ENCODE assay signal across 25 cellular contexts in the genomic region with DNA sequence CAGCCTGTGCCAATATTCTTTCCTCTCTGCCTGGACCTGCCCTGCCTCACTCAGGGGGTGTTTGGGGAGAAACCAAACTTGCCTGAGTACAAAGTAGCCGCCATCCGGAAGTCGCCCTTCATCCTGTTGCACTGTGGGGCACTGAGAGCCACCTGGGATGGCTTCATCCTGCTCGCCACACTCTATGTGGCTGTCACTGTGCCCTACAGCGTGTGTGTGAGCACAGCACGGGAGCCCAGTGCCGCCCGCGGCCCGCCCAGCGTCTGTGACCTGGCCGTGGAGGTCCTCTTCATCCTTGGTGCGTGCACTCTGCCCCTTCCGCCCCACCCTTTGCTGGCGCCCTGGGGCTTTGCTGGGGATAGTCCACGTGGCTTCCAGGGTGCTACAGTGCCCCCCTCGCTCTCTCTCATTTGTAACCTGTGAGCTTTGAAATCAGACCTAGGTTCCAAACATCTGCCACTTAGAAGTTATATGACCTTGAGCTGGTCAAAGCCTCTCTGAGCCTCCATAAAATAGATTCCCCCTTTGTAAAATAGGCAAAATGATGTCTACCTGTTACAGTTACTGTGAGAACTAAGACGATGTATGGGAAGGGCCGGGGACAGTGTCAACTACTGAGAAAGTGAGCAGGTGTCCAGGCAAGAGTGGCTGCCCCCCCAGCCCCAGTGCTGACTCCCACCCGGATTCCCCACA. TPM values are rescaled to one million over a fixed set of nuclear protein-coding genes. Genes with fewer than 3 reads are reported as not detected.
DNase-seq lines count a peak whose midpoint lies in the region; ATAC-seq and TF ChIP-seq lines count a peak whose summit lies in the region.
"Had no signal": no experiment of that assay in that cellular context is flagged by ENCODE, and none has a peak within 500 bp of the region (broad histone marks: within the 10 kb centered on the region; RNA-seq: fewer than 3 reads in every experiment).

No MANE protein-coding gene starts in this region.

- CTCF ChIA-PET in SK-N-SH (lab: Yijun Ruan, JAX) (interaction anchor here (0.9 to 2.7 kb wide), 4 partner anchors 9 to 196 kb away, joined by 3 to 13 read pairs (median 4); partner anchors contain the start of gene DNAJC22), Caco-2 (lab: Charles Lee) (interaction anchor here (0.6 to 2.0 kb wide), 2 partner anchors 196 to 244 kb away, joined by 4 to 6 read pairs; no protein-coding TSS in a partner anchor)

- no peak overlapping the region for H3K27ac Mint-ChIP-seq in endodermal cell
- H3K27ac Mint-ChIP-seq in naive thymus-derived CD8-positive, alpha-beta T cell, result peak overlapping the region in 8 of 10 donors; percentile 55 to 83 (median 74)
- H3K27ac Mint-ChIP-seq in Caco-2 (ENCODE audit: unreplicated experiment), result no peak overlapping the region
- H3K27ac Mint-ChIP-seq: activated naive CD8-positive, alpha-beta T cell; type B pancreatic cell had no signal

- H3K4me3 Mint-ChIP-seq in endodermal cell, result no peak overlapping the region
- peak overlapping the region in 5 of 10 donors; percentile 22 to 45 (median 30) for H3K4me3 Mint-ChIP-seq in naive thymus-derived CD8-positive, alpha-beta T cell
- no peak overlapping the region for H3K4me3 Mint-ChIP-seq in Caco-2 (ENCODE audit: unreplicated experiment)
- H3K4me3 Mint-ChIP-seq: activated naive CD8-positive, alpha-beta T cell; type B pancreatic cell had no signal

- H2AFZ ChIP-seq in SK-N-SH (ENCODE audit: low read depth), result no peak overlapping the region

- H3K4me3 ChIP-seq in SK-N-SH (ENCODE audit: low read depth in 2 of 2, low read length in 1 of 2), result no peak overlapping the region
- H3K4me3 ChIP-seq in endodermal cell (ENCODE audit: low read length), result no peak overlapping the region
- H3K4me3 ChIP-seq in Caco-2 (ENCODE audit: low read depth, low read length), result no peak overlapping the region
- H3K4me3 ChIP-seq in transverse colon, result no peak overlapping the region
- H3K4me3 ChIP-seq: prostate gland, SJCRH30 had no signal

- in situ Hi-C loops in transverse colon (cut with MboI; ENCODE audit: low pct_ligation_motif_present in 1 of 4, low pct_unique_long_range_greater_than_20kb in 1 of 4, low sequenced_read_pairs in 3 of 4), result no loop called here

- no peak for TF ChIP-seq POLR2A in transverse colon (IDR thresholded peaks at IDR 0.05)

- H3K9ac ChIP-seq in SK-N-SH (no peak overlapping the region), endodermal cell (ENCODE audit: extremely low read depth, low read length, poor library complexity, severe bottlenecking) (no peak overlapping the region)

- no peaks in the 10 kb centered on the region for H3K9me2 ChIP-seq in SK-N-SH

- no peak for TF ChIP-seq RAD21 in SK-N-SH (IDR thresholded peaks at IDR 0.05; ENCODE audit: low read length)

- ATAC-seq in SK-N-SH treated with all-trans-retinoic acid at 6 μM for 48 hours, result no peak
- ATAC-seq in naive thymus-derived CD8-positive, alpha-beta T cell, result no peak
- ATAC-seq: Panc1 had no signal

- peaks cover 96% of the 10 kb centered on the region for H3K27me3 Mint-ChIP-seq in endodermal cell (ENCODE audit: insufficient read depth)
- peaks cover 0 to 5% (median 0%) of the 10 kb centered on the region in 5 donors for H3K27me3 Mint-ChIP-seq in naive thymus-derived CD8-positive, alpha-beta T cell
- peaks cover 4% of the 10 kb centered on the region for H3K27me3 Mint-ChIP-seq in Caco-2 (ENCODE audit: insufficient read depth, unreplicated experiment)
- H3K27me3 Mint-ChIP-seq: activated naive CD8-positive, alpha-beta T cell had no signal

- no TSS peak for BruUV-seq in Caco-2 (replicated peaks; lab: Mats Ljungman, UMichigan)

- no peaks in the 10 kb centered on the region for H3K9me3 ChIP-seq in SK-N-SH
- no peaks in the 10 kb centered on the region for H3K9me3 ChIP-seq in endodermal cell (ENCODE audit: control insufficient read depth, low read length)
- H3K9me3 ChIP-seq in Caco-2, result no peaks in the 10 kb centered on the region; the same call in 1 of the 2 replicates
- no peaks in the 10 kb centered on the region for H3K9me3 ChIP-seq in transverse colon
- H3K9me3 ChIP-seq: prostate gland, SJCRH30 had no signal

- POLR2A ChIA-PET in SK-N-SH (lab: Yijun Ruan, JAX) (interaction anchor here (1.2 kb wide), 1 partner anchor 11 kb away, joined by 3 read pairs; no protein-coding TSS in a partner anchor), Caco-2 (lab: Charles Lee) (no interaction called here)
- POLR2A ChIA-PET in naive thymus-derived CD8-positive, alpha-beta T cell (lab: Charles Lee), result interaction anchor here (0.6 to 0.8 kb wide), 2 partner anchors 12 to 33 kb away, joined by 3 read pairs; no protein-coding TSS in a partner anchor

- TF ChIP-seq EP300 in SK-N-SH (IDR thresholded peaks at IDR 0.05; ENCODE audit: borderline replicate concordance in 1 of 2, low read depth in 1 of 2, low read length in 1 of 2) (no peak), transverse colon (IDR thresholded peaks at IDR 0.05; ENCODE audit: low read depth) (no peak)

- H4K20me1 ChIP-seq in SK-N-SH (ENCODE audit: insufficient read depth), result no peaks in the 10 kb centered on the region

- H3K36me3 ChIP-seq in SK-N-SH (replicated peaks in 1 of 2; ENCODE audit: control insufficient read depth in 1 of 2, insufficient read depth in 2 of 2, low read length in 1 of 2), result no peaks in the 10 kb centered on the region
- H3K36me3 ChIP-seq in endodermal cell (ENCODE audit: control insufficient read depth, insufficient read depth, low read length), result no peaks in the 10 kb centered on the region
- H3K36me3 ChIP-seq in Caco-2 (ENCODE audit: control insufficient read depth, insufficient read depth, low read length), result no peaks in the 10 kb centered on the region
- H3K36me3 ChIP-seq in transverse colon, result no peaks in the 10 kb centered on the region
- H3K36me3 ChIP-seq: prostate gland, SJCRH30 had no signal

- H3K36me3 Mint-ChIP-seq in endodermal cell (ENCODE audit: low read depth) (no peaks in the 10 kb centered on the region), Caco-2 (ENCODE audit: insufficient read depth, unreplicated experiment) (no peaks in the 10 kb centered on the region)
- H3K36me3 Mint-ChIP-seq in naive thymus-derived CD8-positive, alpha-beta T cell, result no peaks in the 10 kb centered on the region
- H3K36me3 Mint-ChIP-seq: activated naive CD8-positive, alpha-beta T cell; type B pancreatic cell had no signal

- intact Hi-C loops in Caco-2 (cut with micrococcal nuclease; ENCODE audit: unreplicated experiment), result no loop called here
- intact Hi-C loops in transverse colon (cut with DNase I; ENCODE audit: low total_unique reads), result no loop called here

- 85% methylated on average over 20 of the region's 20 CpGs for WGBS in SK-N-SH (ENCODE audit: low lambda C conversion rate)
- 81 to 82% methylated on average over 19 to 20 of the region's 20 CpGs for WGBS in endodermal cell (ENCODE audit: insufficient coverage in 1 of 2, insufficient read length in 1 of 2), 2 experiments
- 51 to 60% methylated on average over 1 to 10 of the region's 20 CpGs for WGBS in transverse colon (ENCODE audit: low coverage in 1 of 2), 2 donors

- H3K4me1 Mint-ChIP-seq in endodermal cell (peaks cover 12% of the 10 kb centered on the region), Caco-2 (ENCODE audit: low read depth, unreplicated experiment) (no peaks in the 10 kb centered on the region)
- H3K4me1 Mint-ChIP-seq in naive thymus-derived CD8-positive, alpha-beta T cell, result peaks cover 27 to 59% (median 37%) of the 10 kb centered on the region in 4 donors

- H3K4me1 ChIP-seq in SK-N-SH (ENCODE audit: control insufficient read depth in 1 of 2, insufficient read depth in 2 of 2, low read depth in 1 of 2, low read length in 1 of 2) (peaks cover 0 to under 1% of the 10 kb centered on the region in 2 experiments; a peak in 1 of 4 replicates), endodermal cell (ENCODE audit: control insufficient read depth, insufficient read depth, low read length) (no peaks in the 10 kb centered on the region), Caco-2 (peaks cover 9% of the 10 kb centered on the region), transverse colon (peaks cover 4 to 14% (median 9%) of the 10 kb centered on the region in 4 donors)
- H3K4me1 ChIP-seq: prostate gland had no signal

- H3K9me3 Mint-ChIP-seq in endodermal cell, result no peaks in the 10 kb centered on the region
- H3K9me3 Mint-ChIP-seq in naive thymus-derived CD8-positive, alpha-beta T cell, result no peaks in the 10 kb centered on the region
- H3K9me3 Mint-ChIP-seq in Caco-2 (ENCODE audit: unreplicated experiment), result no peaks in the 10 kb centered on the region
- H3K9me3 Mint-ChIP-seq: type B pancreatic cell had no signal

- no peak overlapping the region for H3K4me2 ChIP-seq in SK-N-SH

- no peaks in the 10 kb centered on the region for H3K27me3 ChIP-seq in SK-N-SH (ENCODE audit: insufficient read depth)
- peaks cover 96% of the 10 kb centered on the region for H3K27me3 ChIP-seq in endodermal cell (ENCODE audit: control insufficient read depth, insufficient read depth, low read length, poor library complexity, severe bottlenecking)
- no peaks in the 10 kb centered on the region for H3K27me3 ChIP-seq in Caco-2 (replicated peaks; ENCODE audit: control insufficient read depth, insufficient read depth, low read length)
- H3K27me3 ChIP-seq in transverse colon, result peaks cover 78% of the 10 kb centered on the region

- no peaks in the 10 kb centered on the region for H3K79me2 ChIP-seq in SK-N-SH (ENCODE audit: insufficient read depth)

- peak; percentile 33 for DNase-seq in SK-N-SH
- peak; percentile 25 for DNase-seq in GM10266 (ENCODE audit: extremely low spot score)
- DNase-seq in endodermal cell, result peak; percentile 48
- no peak for DNase-seq in naive thymus-derived CD8-positive, alpha-beta T cell
- DNase-seq in Caco-2, result no peak
- DNase-seq in transverse colon, result no peak
- no peak for DNase-seq in NCI-H774 (lab: John Stamatoyannopoulos, UW)
- DNase-seq: activated CD4-positive, alpha-beta T cell treated with anti-CD3 and anti-CD28 coated beads, Interleukin-2, amount 50 U/mL, for 1 hour; activated CD8-positive, alpha-beta memory T cell treated with anti-CD3 and anti-CD28 coated beads, Interleukin-2, amount 50 U/mL, for 4 hours; AML-193; DMS79; GOT3; hippocampal formation; KG1; kidney; NCI-H1436 treated with DMSO at 0.1 percent for 48 hours; NCI-H2107; SJCRH30; T-helper 1 cell had no signal

- no peaks in the 10 kb centered on the region for H3F3A ChIP-seq in SK-N-SH (replicated peaks; ENCODE audit: insufficient read depth)

- no peak for TF ChIP-seq CTCF in SK-N-SH (IDR thresholded peaks at IDR 0.05)
- no peak for TF ChIP-seq CTCF in GM10266 (IDR thresholded peaks at IDR 0.05; ENCODE audit: control insufficient read depth, insufficient read depth, low read depth, missing control alignments)
- TF ChIP-seq CTCF in endodermal cell (conservative IDR thresholded peaks at IDR 0.05), result no peak
- no peak for TF ChIP-seq CTCF in Caco-2 (IDR thresholded peaks at IDR 0.05; ENCODE audit: insufficient read depth in 1 of 2, low read depth in 1 of 2, low read length in 1 of 2, severe bottlenecking in 1 of 2, unreplicated experiment in 1 of 2)
- no peak for TF ChIP-seq CTCF in transverse colon (IDR thresholded peaks at IDR 0.05)

- H3K27ac ChIP-seq in SK-N-SH (ENCODE audit: low read depth in 2 of 2, low read length in 1 of 2), result no peak overlapping the region
- no peak overlapping the region for H3K27ac ChIP-seq in endodermal cell (ENCODE audit: low read depth, low read length)
- no peak overlapping the region for H3K27ac ChIP-seq in transverse colon
- H3K27ac ChIP-seq: prostate gland, SJCRH30 had no signal

RNA-seq across cellular contexts. Expression of gene KCNH3, which starts 4.5 kb away (rescaled TPM):
- 3.2 and 3.7 TPM in 2 replicates for polyA plus RNA-seq in SK-N-SH (2012; rRNA removed)
- polyA plus RNA-seq in SK-N-SH (2012; cell fraction: cytosol; rRNA removed), result 1.0 and 1.8 TPM in 2 replicates
- 14.3 and 17.0 TPM in 2 replicates for polyA plus RNA-seq in SK-N-SH (2012; cell fraction: nucleus; rRNA removed)
- 1 to 10 TPM in 1 of 2 donors, under 1 TPM in 1; 1.00 to 1.5 TPM for total RNA-seq in endodermal cell
- 0.50 TPM for polyA plus RNA-seq in endodermal cell (2013, experiment 1 of 2)
- polyA plus RNA-seq in endodermal cell (2013, experiment 2 of 2), result 0.25 TPM
- total RNA-seq in naive thymus-derived CD8-positive, alpha-beta T cell, result 1 to 10 TPM; 7.1 to 8.5 TPM
- polyA plus RNA-seq in naive thymus-derived CD8-positive, alpha-beta T cell, result 1 to 10 TPM; 2.4 to 5.7 (median 3.4) TPM
- 0.16 and 0.27 TPM in 2 replicates for total RNA-seq in Caco-2 (2022)
- under 1 TPM in 2 of 4 donors, not detected in 2; 0.32 to 0.80 TPM for total RNA-seq in transverse colon
- total RNA-seq: lung microvascular endothelial cell had no signal

RNA-seq across cellular contexts. Expression of gene MCRS1, which starts 24.6 kb away (rescaled TPM):
- 103 and 107 TPM in 2 replicates for polyA plus RNA-seq in SK-N-SH (2012; rRNA removed)
- 50.0 and 75.2 TPM in 2 replicates for polyA plus RNA-seq in SK-N-SH (2012; cell fraction: cytosol; rRNA removed)
- 200 and 202 TPM in 2 replicates for polyA plus RNA-seq in SK-N-SH (2012; cell fraction: nucleus; rRNA removed)
- total RNA-seq in endodermal cell (10 to 100 TPM; 97.5 to 98.9 TPM), Caco-2 (2022) (115 and 122 TPM in 2 replicates), transverse colon (100 to 1,000 TPM in 1 of 4 donors, 10 to 100 TPM in 3; 57.8 to 120 (median 78.4) TPM)
- polyA plus RNA-seq in endodermal cell (2013, experiment 1 of 2), result 65.0 TPM
- polyA plus RNA-seq in endodermal cell (2013, experiment 2 of 2), result 59.2 TPM
- 10 to 100 TPM; 94.4 to 99.7 TPM for total RNA-seq in naive thymus-derived CD8-positive, alpha-beta T cell
- 10 to 100 TPM; 52.2 to 58.0 (median 56.0) TPM for polyA plus RNA-seq in naive thymus-derived CD8-positive, alpha-beta T cell

Comparison
In these comparisons a context has a peak if more than half of its experiments do, and no peak if none do; other contexts are left out.
1. DNase-seq: peak in SK-N-SH (single experiment), GM10266 (single experiment) and endodermal cell (single experiment); none in naive thymus-derived CD8-positive, alpha-beta T cell (0 of 10), Caco-2 (0 of 2), transverse colon (single experiment) and NCI-H774 (single experiment).
2. H3K27ac Mint-ChIP-seq: peak in naive thymus-derived CD8-positive, alpha-beta T cell (8 of 10); none in endodermal cell (single experiment) and Caco-2 (single experiment).